ENCODE assay signal across 23 cellular contexts in the genomic region with DNA sequence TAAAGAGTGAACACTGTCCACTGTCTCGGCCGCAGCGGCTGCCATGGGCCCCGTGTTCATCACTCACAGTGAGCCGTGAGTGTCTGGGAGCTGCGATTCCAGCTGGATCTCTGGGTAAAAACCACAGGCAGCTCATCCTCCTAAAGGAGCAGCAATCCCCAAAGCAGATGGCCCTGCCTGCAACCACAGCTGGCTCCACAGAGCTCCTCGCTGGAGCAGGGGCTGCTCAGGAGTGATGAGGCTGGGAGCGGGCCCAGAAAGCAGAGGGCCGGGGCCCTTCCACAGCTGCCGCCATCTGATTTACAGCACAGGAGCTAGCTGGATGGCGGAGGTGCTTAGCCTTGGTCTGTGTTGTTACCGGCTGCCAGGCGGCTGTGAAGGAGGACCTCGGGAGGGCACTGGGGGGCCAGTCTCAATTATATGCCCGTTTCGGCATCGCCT. TPM values are rescaled to one million over a fixed set of nuclear protein-coding genes. Genes with fewer than 3 reads are reported as not detected.
DNase-seq lines count a peak whose midpoint lies in the region; ATAC-seq, FAIRE-seq and TF ChIP-seq lines count a peak whose summit lies in the region.
"Had no signal": no experiment of that assay in that cellular context is flagged by ENCODE, and none has a peak within 500 bp of the region (broad histone marks: within the 10 kb centered on the region; RNA-seq: fewer than 3 reads in every experiment).

No MANE protein-coding gene starts in this region.

- no peak for FAIRE-seq in D721Med (lab: Jason Lieb, UNC)

- no TSS peak for BruUV-seq in Calu3 (replicated peaks; lab: Mats Ljungman, UMichigan)

- H3K4me3 Mint-ChIP-seq in brain, result no peak overlapping the region
- no peak overlapping the region for H3K4me3 Mint-ChIP-seq in Calu3 (ENCODE audit: low read depth, unreplicated experiment)
- H3K4me3 Mint-ChIP-seq: activated CD4-positive, alpha-beta T cell treated with anti-CD3 and anti-CD28 coated beads, Interleukin-2, amount 10 ng/mL, durations not matched to agents 7 days and 5 days; immature natural killer cell had no signal

- no peak overlapping the region for H3K4me2 ChIP-seq in osteoblast (ENCODE audit: insufficient read depth, low read length)

- peaks cover 8% of the 10 kb centered on the region for H3K4me1 ChIP-seq in osteoblast (ENCODE audit: insufficient read depth, low read length)
- H3K4me1 ChIP-seq: lower lobe of right lung, parathyroid adenoma had no signal

- H3K27ac Mint-ChIP-seq in brain (peak overlapping the region in 3 of 5 experiments; percentile 83 to 90 (median 89)), Calu3 (ENCODE audit: unreplicated experiment) (no peak overlapping the region)
- H3K27ac Mint-ChIP-seq: activated CD4-positive, alpha-beta T cell treated with anti-CD3 and anti-CD28 coated beads, Interleukin-2, amount 10 ng/mL, durations not matched to agents 7 days and 5 days had no signal

- H3K9me3 ChIP-seq in osteoblast (ENCODE audit: low read depth, low read length), result no peaks in the 10 kb centered on the region
- H3K9me3 ChIP-seq: heart left ventricle, lower lobe of right lung, tibial nerve had no signal

- H3K4me1 Mint-ChIP-seq in brain (peaks cover 20% of the 10 kb centered on the region), Calu3 (ENCODE audit: low read depth, unreplicated experiment) (peaks cover 65% of the 10 kb centered on the region)
- H3K4me1 Mint-ChIP-seq: immature natural killer cell had no signal

- no peaks in the 10 kb centered on the region for H4K20me1 ChIP-seq in osteoblast (ENCODE audit: insufficient read depth, low read length)

- DNase-seq in D721Med (ENCODE audit: insufficient read length, low spot score) (peak; percentile 96), NCI-H1694 treated with DMSO at 0.1 percent for 48 hours (lab: John Stamatoyannopoulos, UW) (peak; percentile 92), osteoblast (ENCODE audit: insufficient read length, low spot score, missing footprints) (peak; percentile 89), Calu3 (no peak), NCI-H1048 (lab: John Stamatoyannopoulos, UW) (no peak)
- DNase-seq: activated CD4-positive, alpha-beta T cell treated with anti-CD3 and anti-CD28 coated beads, Interleukin-2, amount 10 ng/mL, durations not matched to agents 7 days and 5 days; activated CD8-positive, alpha-beta memory T cell treated with anti-CD3 and anti-CD28 coated beads, Interleukin-2, amount 50 U/mL, for 48 hours; activated effector memory CD4-positive, alpha-beta T cell treated with Interleukin-2 at 50 U/mL for 16 hours; erythroblast; GOT3; immature natural killer cell; lower lobe of right lung; NCI-H1092 treated with DMSO at 0.1 percent for 48 hours; NK-92 treated with Interleukin-12 subunit alpha and Interleukin-12 subunit beta, amount 100 ng/mL, for 24 hours; RPMI8226; stimulated activated naive CD8-positive, alpha-beta T cell treated with anti-CD3 and anti-CD28 coated beads, Interleukin-15, Interleukin-2, amounts not matched to agents 100 U/mL and 50 U/mL, for 24 hours; T-helper 1 cell had no signal

- no peak overlapping the region for H3K4me3 ChIP-seq in osteoblast (ENCODE audit: insufficient read depth, low read length)
- H3K4me3 ChIP-seq: heart left ventricle, lower lobe of right lung, tibial nerve had no signal

- no peak overlapping the region for H3K27ac ChIP-seq in osteoblast (ENCODE audit: low read depth, low read length)
- H3K27ac ChIP-seq: heart left ventricle, lower lobe of right lung, parathyroid adenoma, tibial nerve had no signal

- no peak for ATAC-seq in GM21717 (IDR thresholded peaks at IDR 0.05; ENCODE audit: unreplicated experiment)
- ATAC-seq: heart left ventricle; lower lobe of right lung; stimulated activated naive CD8-positive, alpha-beta T cell treated with anti-CD3 and anti-CD28 coated beads, Interleukin-15, Interleukin-2, amounts not matched to agents 100 U/mL and 50 U/mL, for 24 hours had no signal

- H3K27me3 Mint-ChIP-seq in brain, result peaks cover 2% of the 10 kb centered on the region
- H3K27me3 Mint-ChIP-seq in Calu3 (ENCODE audit: unreplicated experiment), result no peaks in the 10 kb centered on the region
- H3K27me3 Mint-ChIP-seq: activated CD4-positive, alpha-beta T cell treated with anti-CD3 and anti-CD28 coated beads, Interleukin-2, amount 10 ng/mL, durations not matched to agents 7 days and 5 days had no signal

- H3K27me3 ChIP-seq in osteoblast (ENCODE audit: insufficient read depth, low read length), result no peaks in the 10 kb centered on the region
- H3K27me3 ChIP-seq: heart left ventricle had no signal

- H3K9me3 Mint-ChIP-seq in brain, result peaks cover 0 to 2% (median 0%) of the 10 kb centered on the region in 5 experiments
- no peaks in the 10 kb centered on the region for H3K9me3 Mint-ChIP-seq in Calu3 (ENCODE audit: low read depth, unreplicated experiment)
- H3K9me3 Mint-ChIP-seq: activated CD4-positive, alpha-beta T cell treated with anti-CD3 and anti-CD28 coated beads, Interleukin-2, amount 10 ng/mL, durations not matched to agents 7 days and 5 days; immature natural killer cell had no signal

- TF ChIP-seq CTCF in D721Med (IDR thresholded peaks at IDR 0.05; ENCODE audit: insufficient read depth, missing control alignments) (no peak), brain (conservative IDR thresholded peaks at IDR 0.05) (no peak), osteoblast (IDR thresholded peaks at IDR 0.05; ENCODE audit: extremely low read depth, low read depth, low read length) (no peak), Calu3 (IDR thresholded peaks at IDR 0.05; ENCODE audit: unreplicated experiment) (no peak)

- intact Hi-C loops in Calu3 (cut with micrococcal nuclease; ENCODE audit: unreplicated experiment), result no loop called here

- peak overlapping the region; percentile 41 for H2AFZ ChIP-seq in osteoblast (ENCODE audit: low read length)
- H2AFZ ChIP-seq: parathyroid adenoma had no signal

- H3K79me2 ChIP-seq in osteoblast (ENCODE audit: insufficient read depth, low read length), result peaks cover 4% of the 10 kb centered on the region
- H3K79me2 ChIP-seq: parathyroid adenoma had no signal

- peaks cover 23% of the 10 kb centered on the region for H3K36me3 Mint-ChIP-seq in brain
- H3K36me3 Mint-ChIP-seq in Calu3 (ENCODE audit: insufficient read depth, unreplicated experiment), result peaks cover 62% of the 10 kb centered on the region
- H3K36me3 Mint-ChIP-seq: immature natural killer cell had no signal

- CTCF ChIA-PET in Calu3 (lab: Charles Lee), result no interaction called here

- peaks cover 13% of the 10 kb centered on the region for H3K36me3 ChIP-seq in osteoblast (ENCODE audit: insufficient read depth, low read length)

RNA-seq across cellular contexts. Expression of a gene that starts 6.6 kb away (rescaled TPM):
- 4.3 TPM for polyA plus RNA-seq in brain (ENCODE audit: insufficient read depth, low read depth, low replicate concordance)
- total RNA-seq in osteoblast, result under 0.01 TPM in 2 replicates
- total RNA-seq in Calu3 (2022), result 61.9 and 75.8 TPM in 2 replicates
- total RNA-seq: activated CD4-positive, alpha-beta T cell treated with anti-CD3 and anti-CD28 coated beads, Interleukin-2, amount 10 ng/mL, durations not matched to agents 7 days and 5 days; skeletal muscle tissue had no signal
- polyA plus RNA-seq: immature natural killer cell had no signal

RNA-seq across cellular contexts. Expression of a gene that starts 7.2 kb away (rescaled TPM):
- 68.4 TPM for polyA plus RNA-seq in brain (ENCODE audit: insufficient read depth, low read depth, low replicate concordance)
- total RNA-seq in osteoblast (32.1 and 38.7 TPM in 2 replicates), Calu3 (2022) (64.0 and 67.2 TPM in 2 replicates)

RNA-seq across cellular contexts. Expression of a gene that starts 32.1 kb away (rescaled TPM):
- 17.9 TPM for polyA plus RNA-seq in brain (ENCODE audit: insufficient read depth, low read depth, low replicate concordance)
- 19.7 and 21.7 TPM in 2 replicates for total RNA-seq in osteoblast
- total RNA-seq in Calu3 (2022), result 105 and 113 TPM in 2 replicates

RNA-seq across cellular contexts. Expression of a gene that starts 58.4 kb away (rescaled TPM):
- 102 TPM for polyA plus RNA-seq in brain (ENCODE audit: insufficient read depth, low read depth, low replicate concordance)
- total RNA-seq in osteoblast (53.0 and 66.2 TPM in 2 replicates), Calu3 (2022) (177 and 192 TPM in 2 replicates)

Comparison
In these comparisons a context has a peak if more than half of its experiments do, and no peak if none do; other contexts are left out.
1. DNase-seq: peak in D721Med (single experiment), NCI-H1694 treated with DMSO at 0.1 percent for 48 hours (single experiment) and osteoblast (single experiment); none in Calu3 (single experiment) and NCI-H1048 (single experiment).
2. RNA of a gene that starts 6.6 kb away (total RNA-seq): 61.9 to 75.8 TPM in Calu3; under 0.01 TPM in osteoblast; every median in the first group is over 10 times any median in the second.